In genomic region chr2:239910851-239911629, GRCh38 we compare ENCODE assay signal across 8 cellular contexts.
DNase-seq lines count a peak whose midpoint lies in the region; ATAC-seq and TF ChIP-seq lines count a peak whose summit lies in the region.

No MANE protein-coding gene starts in this region.

- peaks cover 13% of the 10 kb centered on the region for H3K9me3 Mint-ChIP-seq in activated naive CD4-positive, alpha-beta T cell treated with anti-CD3 and anti-CD28 coated beads, Interleukin-2, amount 10 ng/mL, durations not matched to agents 7 days and 5 days
- H3K9me3 Mint-ChIP-seq in activated CD4-positive, alpha-beta memory T cell treated with anti-CD3 and anti-CD28 coated beads for 36 hours = peaks cover 6% of the 10 kb centered on the region

- H3K9me3 ChIP-seq in upper lobe of left lung = no peaks in the 10 kb centered on the region

- TF ChIP-seq CTCF in upper lobe of left lung (IDR thresholded peaks at IDR 0.05) = no peak

- WGBS in upper lobe of left lung, 2 donors = 48 to 64% methylated on average over 6 to 16 of the region's 16 CpGs

- H3K4me1 ChIP-seq in upper lobe of left lung = peaks cover 5 to 21% (median 17%) of the 10 kb centered on the region in 4 donors

- H3K36me3 Mint-ChIP-seq in activated naive CD4-positive, alpha-beta T cell treated with anti-CD3 and anti-CD28 coated beads, Interleukin-2, amount 10 ng/mL, durations not matched to agents 7 days and 5 days = peaks cover 23% of the 10 kb centered on the region
- peaks cover 3% of the 10 kb centered on the region for H3K36me3 Mint-ChIP-seq in activated CD4-positive, alpha-beta memory T cell treated with anti-CD3 and anti-CD28 coated beads for 36 hours

- H3K27ac ChIP-seq in upper lobe of left lung = peak overlapping the region; percentile 82 to 89 (median 85)

- no peaks in the 10 kb centered on the region for H3K27me3 Mint-ChIP-seq in activated naive CD4-positive, alpha-beta T cell treated with anti-CD3 and anti-CD28 coated beads, Interleukin-2, amount 10 ng/mL, durations not matched to agents 7 days and 5 days
- no peaks in the 10 kb centered on the region for H3K27me3 Mint-ChIP-seq in activated CD4-positive, alpha-beta memory T cell treated with anti-CD3 and anti-CD28 coated beads for 36 hours

- H3K4me3 ChIP-seq in upper lobe of left lung = no peak overlapping the region

- intact Hi-C loops in activated CD4-positive, alpha-beta memory T cell treated with anti-CD3 and anti-CD28 coated beads for 36 hours (cut with micrococcal nuclease) = no loop called here
- intact Hi-C loops in left colon (cut with DNase I, micrococcal nuclease) = no loop called here

- H3K27ac Mint-ChIP-seq in activated naive CD4-positive, alpha-beta T cell treated with anti-CD3 and anti-CD28 coated beads, Interleukin-2, amount 10 ng/mL, durations not matched to agents 7 days and 5 days = no peak overlapping the region
- H3K27ac Mint-ChIP-seq in activated CD4-positive, alpha-beta memory T cell treated with anti-CD3 and anti-CD28 coated beads for 36 hours = peak overlapping the region; percentile 68

- H3K27me3 ChIP-seq in upper lobe of left lung = no peaks in the 10 kb centered on the region

- TF ChIP-seq POLR2A in upper lobe of left lung (IDR thresholded peaks at IDR 0.05) = peak in 1 of 4 donors; percentile 43

- POLR2A ChIA-PET in activated CD4-positive, alpha-beta memory T cell treated with anti-CD3 and anti-CD28 coated beads for 36 hours (lab: Charles Lee) = no interaction called here

- H3K4me1 Mint-ChIP-seq in activated naive CD4-positive, alpha-beta T cell treated with anti-CD3 and anti-CD28 coated beads, Interleukin-2, amount 10 ng/mL, durations not matched to agents 7 days and 5 days = peaks cover 9% of the 10 kb centered on the region
- H3K4me1 Mint-ChIP-seq in activated CD4-positive, alpha-beta memory T cell treated with anti-CD3 and anti-CD28 coated beads for 36 hours (ENCODE audit: low read depth) = peaks cover 14% of the 10 kb centered on the region

- peak in 1 of 4 donors; percentile 20 for TF ChIP-seq EP300 in upper lobe of left lung (IDR thresholded peaks at IDR 0.05)

- DNase-seq in activated naive CD4-positive, alpha-beta T cell treated with anti-CD3 and anti-CD28 coated beads, Interleukin-2, amount 10 ng/mL, durations not matched to agents 7 days and 5 days = peak; percentile 76
- no peak for DNase-seq in activated naive CD4-positive, alpha-beta T cell (lab: John Stamatoyannopoulos, UW)
- peak; percentile 62 for DNase-seq in activated CD4-positive, alpha-beta memory T cell treated with anti-CD3 and anti-CD28 coated beads for 36 hours
- DNase-seq in left colon (peak in 1 of 2 donors; percentile 40), upper lobe of left lung (peak in 1 of 2 donors; percentile 79), NCI-H774 (lab: John Stamatoyannopoulos, UW) (no peak)

- H3K36me3 ChIP-seq in upper lobe of left lung = no peaks in the 10 kb centered on the region

- H3K4me3 Mint-ChIP-seq in activated naive CD4-positive, alpha-beta T cell treated with anti-CD3 and anti-CD28 coated beads, Interleukin-2, amount 10 ng/mL, durations not matched to agents 7 days and 5 days = peak overlapping the region; percentile 58
- no peak overlapping the region for H3K4me3 Mint-ChIP-seq in activated CD4-positive, alpha-beta memory T cell treated with anti-CD3 and anti-CD28 coated beads for 36 hours

- CTCF ChIA-PET in activated naive CD4-positive, alpha-beta T cell treated with anti-CD3 and anti-CD28 coated beads, Interleukin-2, amount 10 ng/mL, durations not matched to agents 7 days and 5 days (lab: Charles Lee) = interaction anchor here (0.7 to 1.9 kb wide), 3 partner anchors 15 to 34 kb away, joined by 3 to 5 read pairs (median 3); no protein-coding TSS in a partner anchor
- CTCF ChIA-PET in activated CD4-positive, alpha-beta memory T cell treated with anti-CD3 and anti-CD28 coated beads for 36 hours (lab: Charles Lee) = interaction anchor here (1.0 to 1.1 kb wide), 2 partner anchors 23 to 24 kb away, joined by 3 to 4 read pairs; no protein-coding TSS in a partner anchor

- ATAC-seq in left colon (peak; percentile 89), upper lobe of left lung (ENCODE audit: low FRiP score in 2 of 2) (peak; percentile 83 to 91), HG03175 (IDR thresholded peaks at IDR 0.05; ENCODE audit: unreplicated experiment) (no peak), GM19467 (IDR thresholded peaks at IDR 0.05; ENCODE audit: unreplicated experiment) (no peak)

Comparison
In these comparisons a context has a peak if more than half of its experiments do, and no peak if none do; other contexts are left out.
1. DNase-seq: peak in activated naive CD4-positive, alpha-beta T cell treated with anti-CD3 and anti-CD28 coated beads, Interleukin-2, amount 10 ng/mL, durations not matched to agents 7 days and 5 days (single experiment) and activated CD4-positive, alpha-beta memory T cell treated with anti-CD3 and anti-CD28 coated beads for 36 hours (single experiment); none in activated naive CD4-positive, alpha-beta T cell (0 of 4) and NCI-H774 (single experiment).
2. ATAC-seq: peak in left colon (single experiment) and upper lobe of left lung (2 of 2); none in HG03175 (single experiment) and GM19467 (single experiment).